8 cellular contexts compared by ENCODE assay signal in the genomic region with DNA sequence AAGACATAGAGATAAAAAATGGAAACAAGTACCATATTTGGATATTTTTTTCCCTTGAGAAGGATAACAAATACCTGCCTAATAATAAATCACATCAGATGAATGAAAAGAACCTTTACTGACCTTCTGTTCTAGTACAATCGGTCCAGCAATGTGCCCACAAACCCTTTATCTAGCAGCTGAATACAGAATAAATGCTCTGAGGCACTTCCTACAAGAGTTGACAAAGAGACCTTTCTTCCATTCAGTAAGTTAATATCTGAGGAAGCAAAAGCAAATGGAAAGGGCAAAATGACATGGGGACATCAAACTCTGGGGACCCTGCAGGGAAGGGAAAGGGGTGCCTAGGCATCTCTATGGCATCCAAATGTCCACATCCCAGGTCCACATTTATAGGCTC.
"Had no signal": no experiment of that assay in that cellular context is flagged by ENCODE, and none has a peak within 500 bp of the region (broad histone marks: within the 10 kb centered on the region; RNA-seq: fewer than 3 reads in every experiment).

No MANE protein-coding gene starts in this region.

- H3K36me3 ChIP-seq: colonic mucosa, ovary, suprapubic skin, thyroid gland had no signal

- H3K27me3 ChIP-seq: colonic mucosa, ovary, suprapubic skin, thyroid gland had no signal

- H3K4me2 ChIP-seq: smooth muscle cell had no signal

- H3K4me3 ChIP-seq: colonic mucosa, mucosa of descending colon, ovary, smooth muscle cell, suprapubic skin, thyroid gland had no signal

- DNase-seq: effector CD8-positive, alpha-beta T cell; natural killer cell; ovary; thyroid gland had no signal

- H3K27ac ChIP-seq: colonic mucosa, ovary, suprapubic skin, thyroid gland had no signal

- H3K9me3 ChIP-seq: colonic mucosa, mucosa of descending colon, ovary, suprapubic skin, thyroid gland had no signal

- ATAC-seq: natural killer cell had no signal

- H3K4me1 ChIP-seq: colonic mucosa, suprapubic skin, thyroid gland had no signal
